In the genomic region with DNA sequence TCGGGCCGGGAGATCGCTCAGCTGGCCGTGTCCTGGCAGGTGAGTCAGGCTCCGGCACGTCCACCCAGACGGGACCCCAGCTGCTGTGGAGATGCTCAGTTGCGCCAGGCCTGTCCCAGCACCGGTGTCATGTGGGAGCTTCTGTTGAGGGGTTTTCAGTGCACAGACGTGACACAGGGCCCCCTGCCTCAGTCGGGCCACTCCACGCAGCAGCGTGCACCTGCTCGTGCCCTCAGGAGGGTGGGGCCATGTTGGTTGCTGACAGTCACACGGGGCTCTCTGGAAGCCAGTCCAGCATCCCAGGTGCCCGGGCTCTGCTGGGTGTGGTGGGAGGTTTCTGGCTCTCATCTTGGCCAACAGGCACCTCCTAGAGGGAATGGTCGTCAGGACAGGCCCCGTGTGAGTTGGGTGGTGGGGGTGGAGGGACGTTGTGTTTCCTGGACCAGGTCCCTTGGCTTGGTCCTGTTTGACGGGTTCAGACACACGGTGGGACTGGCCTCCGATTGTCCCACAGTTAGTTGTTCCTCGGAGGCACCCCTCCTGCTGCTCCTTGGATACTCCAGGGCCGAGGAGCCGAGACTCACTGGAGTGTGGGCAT, we compare ENCODE assay signal across 18 cellular contexts. TPM values are rescaled to one million over a fixed set of nuclear protein-coding genes. Genes with fewer than 3 reads are reported as not detected.
DNase-seq lines count a peak whose midpoint lies in the region; ATAC-seq, FAIRE-seq and TF ChIP-seq lines count a peak whose summit lies in the region.
"Had no signal": no experiment of that assay in that cellular context is flagged by ENCODE, and none has a peak within 500 bp of the region (broad histone marks: within the 10 kb centered on the region; RNA-seq: fewer than 3 reads in every experiment).

No MANE protein-coding gene starts in this region.

- WGBS in HepG2 (ENCODE audit: low lambda C conversion rate) = 93% methylated on average over 12 of the region's 25 CpGs
- 98% methylated on average over 8 of the region's 25 CpGs for WGBS in right lobe of liver (ENCODE audit: insufficient coverage, low coverage, low lambda C conversion rate, missing lambda C conversion rate)
- 98% methylated on average over 25 of the region's 25 CpGs for WGBS in smooth muscle cell (ENCODE audit: low lambda C conversion rate)

- POLR2A ChIA-PET in HepG2 (lab: Yijun Ruan, JAX) = no interaction called here

- H4K20me1 ChIP-seq in HepG2 (ENCODE audit: insufficient read depth, low read length) (no peaks in the 10 kb centered on the region), smooth muscle cell (ENCODE audit: low read depth) (peaks cover 4% of the 10 kb centered on the region)

- DNase-seq in HepG2 (ENCODE audit: low spot score) = no peak
- DNase-seq in right lobe of liver = no peak
- DNase-seq in iPS-NIHi11 (ENCODE audit: low spot score) = peak; percentile 4
- no peak for DNase-seq in smooth muscle cell (lab: John Stamatoyannopoulos, UW; ENCODE audit: unreplicated experiment)
- no peak for DNase-seq in NCI-H1436 (lab: John Stamatoyannopoulos, UW)
- DNase-seq: 8988T; ACHN; Calu3; CD4-positive, alpha-beta memory T cell; COR-L47; DMS53; DMS79 treated with DMSO at 0.1 percent for 48 hours; GF-D8; GOT3; HFFc6 had no signal

- H3K9ac ChIP-seq in HepG2 (ENCODE audit: insufficient read depth, low read depth, low read length) = no peak overlapping the region
- H3K9ac ChIP-seq in smooth muscle cell (ENCODE audit: low read depth) = no peak overlapping the region

- H3K36me3 ChIP-seq in HepG2 (replicated peaks in 1 of 2; ENCODE audit: control insufficient read depth in 1 of 2, insufficient read depth in 2 of 2, low read length in 2 of 2) (peaks cover 21 to 42% of the 10 kb centered on the region in 2 experiments; a peak in 4 of 5 replicates), right lobe of liver (peaks cover 0 to 15% (median 10%) of the 10 kb centered on the region in 4 donors), smooth muscle cell (ENCODE audit: low read depth) (peaks cover 23% of the 10 kb centered on the region)

- no peak overlapping the region for H3K27ac ChIP-seq in HepG2 (ENCODE audit: extremely low read length, insufficient read depth, low read length)
- no peak overlapping the region for H3K27ac ChIP-seq in right lobe of liver
- H3K27ac ChIP-seq in smooth muscle cell (ENCODE audit: low read depth) = no peak overlapping the region
- H3K27ac ChIP-seq: A549 had no signal

- no peak for TF ChIP-seq EP300 in HepG2 (IDR thresholded peaks at IDR 0.05; ENCODE audit: low read depth in 2 of 2, low read length in 2 of 2)
- TF ChIP-seq EP300 in HepG2 (CRISPR knock-in tag; IDR thresholded peaks at IDR 0.05; ENCODE audit: borderline replicate concordance) = no peak

- CTCF ChIA-PET in HepG2 (lab: Yijun Ruan, JAX; ENCODE audit: low intra/inter-chr PET ratio, low total read pairs) = no interaction called here

- no peak overlapping the region for H3K4me2 ChIP-seq in HepG2 (ENCODE audit: low read depth, low read length)
- H3K4me2 ChIP-seq in smooth muscle cell = no peak overlapping the region
- H3K4me2 ChIP-seq: A549 had no signal

- no peaks in the 10 kb centered on the region for H3K4me1 ChIP-seq in HepG2 (ENCODE audit: insufficient read depth, low read length)
- peaks cover 0 to 9% (median 3%) of the 10 kb centered on the region in 4 donors for H3K4me1 ChIP-seq in right lobe of liver
- H3K4me1 ChIP-seq in smooth muscle cell (ENCODE audit: low read depth) = no peaks in the 10 kb centered on the region
- H3K4me1 ChIP-seq: A549, HAP-1 had no signal

- ATAC-seq in HepG2 (no peak), right lobe of liver (no peak)
- ATAC-seq: A549 had no signal

- H3K9me3 ChIP-seq in HepG2 (ENCODE audit: low read length) (no peaks in the 10 kb centered on the region), right lobe of liver (no peaks in the 10 kb centered on the region), smooth muscle cell (replicated peaks; ENCODE audit: low read depth) (peaks cover 6% of the 10 kb centered on the region)
- H3K9me3 ChIP-seq: A549, HAP-1 had no signal

- TF ChIP-seq POLR2A in HepG2 (IDR thresholded peaks at IDR 0.05; ENCODE audit: insufficient read depth in 1 of 2, low read depth in 2 of 2, low read length in 2 of 2) (no peak), right lobe of liver (IDR thresholded peaks at IDR 0.05) (no peak)

- TF ChIP-seq CTCF in HepG2 (CRISPR knock-in tag; IDR thresholded peaks at IDR 0.05) (no peak), right lobe of liver (IDR thresholded peaks at IDR 0.05) (no peak), smooth muscle cell (IDR thresholded peaks at IDR 0.05; ENCODE audit: borderline replicate concordance, insufficient read depth, poor library complexity, severe bottlenecking) (no peak)

- H3K79me2 ChIP-seq in HepG2 (ENCODE audit: insufficient read depth, low read length) = no peaks in the 10 kb centered on the region
- no peaks in the 10 kb centered on the region for H3K79me2 ChIP-seq in smooth muscle cell (ENCODE audit: low read depth)

- no peak overlapping the region for H3K4me3 ChIP-seq in HepG2 (replicated peaks in 1 of 3; ENCODE audit: insufficient read depth in 1 of 3, low read depth in 2 of 3, low read length in 3 of 3)
- H3K4me3 ChIP-seq in right lobe of liver = no peak overlapping the region
- H3K4me3 ChIP-seq in smooth muscle cell = no peak overlapping the region
- H3K4me3 ChIP-seq: A549, HAP-1 had no signal

- in situ Hi-C loops in HepG2 (cut with HindIII; ENCODE audit: extremely low pct_ligation_motif_present, low pct_unique_long_range_greater_than_20kb) = no loop called here

- FAIRE-seq in HepG2 (lab: Jason Lieb, UNC) = no peak
- FAIRE-seq: A549, H54 had no signal

- no peak for TF ChIP-seq RAD21 in HepG2 (CRISPR knock-in tag; IDR thresholded peaks at IDR 0.05)

- H2AFZ ChIP-seq in HepG2 (ENCODE audit: low read length) (no peak overlapping the region), smooth muscle cell (ENCODE audit: low read depth) (no peak overlapping the region)

- intact Hi-C loops in HepG2 (cut with micrococcal nuclease; ENCODE audit: unreplicated experiment) = no loop called here
- intact Hi-C loops in right lobe of liver (cut with DNase I) = no loop called here

- H3F3A ChIP-seq in smooth muscle cell (ENCODE audit: low read depth) = no peaks in the 10 kb centered on the region

- H3K27me3 ChIP-seq in HepG2 (ENCODE audit: control insufficient read depth in 1 of 2, insufficient read depth in 2 of 2, low read length in 2 of 2) (no peaks in the 10 kb centered on the region; a peak in 1 of 5 replicates), right lobe of liver (no peaks in the 10 kb centered on the region), smooth muscle cell (ENCODE audit: low read depth) (no peaks in the 10 kb centered on the region)

- no TSS peak for BruUV-seq in HepG2 (replicated peaks; lab: Mats Ljungman, UMichigan)

RNA-seq across cellular contexts. Expression of gene ATAD3B, which starts 19.2 kb away (rescaled TPM):
- total RNA-seq in HepG2 (2016; rRNA removed; fragmentation: Illumina TruSeq; extraction: Trizol) (21.1 and 31.1 TPM in 2 replicates), right lobe of liver (10 to 100 TPM in 3 of 6 experiments, 1 to 10 TPM in 3; 8.9 to 15.0 (median 10.2) TPM), smooth muscle cell (6.7 and 8.6 TPM in 2 replicates)
- 26.1 and 27.7 TPM in 2 replicates for total RNA-seq in HepG2 (2016; cell fraction: cytosol; rRNA removed; fragmentation: Illumina TruSeq; extraction: Trizol; ENCODE audit: low read depth)
- total RNA-seq in HepG2 (2016; cell fraction: insoluble cytoplasmic fraction; rRNA removed; fragmentation: Illumina TruSeq; extraction: Trizol) = 19.1 and 31.9 TPM in 2 replicates
- 24.8 and 25.7 TPM in 2 replicates for total RNA-seq in HepG2 (2016; cell fraction: membrane; rRNA removed; fragmentation: Illumina TruSeq; extraction: Trizol)
- 28.8 and 34.2 TPM in 2 replicates for total RNA-seq in HepG2 (2016; cell fraction: nucleus; rRNA removed; fragmentation: Illumina TruSeq; extraction: Trizol)
- polyA plus RNA-seq in HepG2 (2011; rRNA removed) (9.6 and 15.4 TPM in 2 replicates), smooth muscle cell (20.2 and 27.4 TPM in 2 replicates)
- polyA plus RNA-seq in HepG2 (2011; cell fraction: cytosol; rRNA removed) = 7.3 and 12.3 TPM in 2 replicates
- 82.9 and 84.6 TPM in 2 replicates for polyA plus RNA-seq in HepG2 (2011; cell fraction: nucleus; rRNA removed)
- polyA plus RNA-seq in HepG2 (2012) = 9.1 and 14.3 TPM in 2 replicates
- 11.2 and 12.2 TPM in 2 replicates for polyA plus RNA-seq in HepG2 (2016; cell fraction: cytosol; fragmentation: Illumina TruSeq; extraction: Trizol; ENCODE audit: low read depth)
- polyA plus RNA-seq in HepG2 (2016; cell fraction: insoluble cytoplasmic fraction; fragmentation: Illumina TruSeq; extraction: Trizol; ENCODE audit: low read depth) = 22.1 and 23.9 TPM in 2 replicates
- 16.4 and 18.0 TPM in 2 replicates for polyA plus RNA-seq in HepG2 (2016; cell fraction: membrane; fragmentation: Illumina TruSeq; extraction: Trizol; ENCODE audit: low read depth)
- 108 and 128 TPM in 2 replicates for polyA plus RNA-seq in HepG2 (2016; cell fraction: nucleus; fragmentation: Illumina TruSeq; extraction: Trizol; ENCODE audit: insufficient read depth, low read depth)
- polyA minus RNA-seq in HepG2 (2011; rRNA and poly(A)+ RNA removed; ENCODE audit: low replicate concordance) = 15.4 and 54.9 TPM in 2 replicates
- 8.0 and 10.3 TPM in 2 replicates for polyA minus RNA-seq in HepG2 (2011; cell fraction: cytosol; rRNA and poly(A)+ RNA removed)
- 18.0 and 21.1 TPM in 2 replicates for polyA minus RNA-seq in HepG2 (2011; cell fraction: nucleus; rRNA and poly(A)+ RNA removed)

RNA-seq across cellular contexts. Expression of gene ATAD3A, which starts 21.2 kb away (rescaled TPM):
- total RNA-seq in HepG2 (2016; rRNA removed; fragmentation: Illumina TruSeq; extraction: Trizol) (33.4 and 49.0 TPM in 2 replicates), right lobe of liver (10 to 100 TPM; 10.8 to 31.7 (median 13.1) TPM), smooth muscle cell (14.3 and 16.0 TPM in 2 replicates)
- 18.2 and 18.9 TPM in 2 replicates for total RNA-seq in HepG2 (2016; cell fraction: cytosol; rRNA removed; fragmentation: Illumina TruSeq; extraction: Trizol; ENCODE audit: low read depth)
- total RNA-seq in HepG2 (2016; cell fraction: insoluble cytoplasmic fraction; rRNA removed; fragmentation: Illumina TruSeq; extraction: Trizol) = 27.6 and 52.7 TPM in 2 replicates
- total RNA-seq in HepG2 (2016; cell fraction: membrane; rRNA removed; fragmentation: Illumina TruSeq; extraction: Trizol) = 38.0 and 38.8 TPM in 2 replicates
- 30.1 and 34.5 TPM in 2 replicates for total RNA-seq in HepG2 (2016; cell fraction: nucleus; rRNA removed; fragmentation: Illumina TruSeq; extraction: Trizol)
- polyA plus RNA-seq in HepG2 (2011; rRNA removed) (10.6 and 15.5 TPM in 2 replicates), smooth muscle cell (58.0 and 68.7 TPM in 2 replicates)
- 11.1 and 18.2 TPM in 2 replicates for polyA plus RNA-seq in HepG2 (2011; cell fraction: cytosol; rRNA removed)
- 45.2 and 49.3 TPM in 2 replicates for polyA plus RNA-seq in HepG2 (2011; cell fraction: nucleus; rRNA removed)
- 12.6 and 17.3 TPM in 2 replicates for polyA plus RNA-seq in HepG2 (2012)
- 19.2 and 20.9 TPM in 2 replicates for polyA plus RNA-seq in HepG2 (2016; cell fraction: cytosol; fragmentation: Illumina TruSeq; extraction: Trizol; ENCODE audit: low read depth)
- 33.0 and 40.7 TPM in 2 replicates for polyA plus RNA-seq in HepG2 (2016; cell fraction: insoluble cytoplasmic fraction; fragmentation: Illumina TruSeq; extraction: Trizol; ENCODE audit: low read depth)
- polyA plus RNA-seq in HepG2 (2016; cell fraction: membrane; fragmentation: Illumina TruSeq; extraction: Trizol; ENCODE audit: low read depth) = 30.9 and 31.4 TPM in 2 replicates
- polyA plus RNA-seq in HepG2 (2016; cell fraction: nucleus; fragmentation: Illumina TruSeq; extraction: Trizol; ENCODE audit: insufficient read depth, low read depth) = 80.5 and 96.5 TPM in 2 replicates
- polyA minus RNA-seq in HepG2 (2011; rRNA and poly(A)+ RNA removed; ENCODE audit: low replicate concordance) = 21.9 and 37.5 TPM in 2 replicates
- polyA minus RNA-seq in HepG2 (2011; cell fraction: cytosol; rRNA and poly(A)+ RNA removed) = 11.0 and 16.1 TPM in 2 replicates
- 8.6 and 10.7 TPM in 2 replicates for polyA minus RNA-seq in HepG2 (2011; cell fraction: nucleus; rRNA and poly(A)+ RNA removed)

RNA-seq across cellular contexts. Expression of gene ATAD3C, which starts 41.2 kb away (rescaled TPM):
- 3.2 and 4.7 TPM in 2 replicates for total RNA-seq in HepG2 (2016; rRNA removed; fragmentation: Illumina TruSeq; extraction: Trizol)
- total RNA-seq in HepG2 (2016; cell fraction: cytosol; rRNA removed; fragmentation: Illumina TruSeq; extraction: Trizol; ENCODE audit: low read depth) = 2.4 and 4.7 TPM in 2 replicates
- total RNA-seq in HepG2 (2016; cell fraction: insoluble cytoplasmic fraction; rRNA removed; fragmentation: Illumina TruSeq; extraction: Trizol) = 2.7 and 3.3 TPM in 2 replicates
- 5.4 and 8.1 TPM in 2 replicates for total RNA-seq in HepG2 (2016; cell fraction: membrane; rRNA removed; fragmentation: Illumina TruSeq; extraction: Trizol)
- 1.2 and 2.1 TPM in 2 replicates for total RNA-seq in HepG2 (2016; cell fraction: nucleus; rRNA removed; fragmentation: Illumina TruSeq; extraction: Trizol)
- polyA plus RNA-seq in HepG2 (2011; rRNA removed) = 2.4 and 3.5 TPM in 2 replicates
- 3.5 and 3.6 TPM in 2 replicates for polyA plus RNA-seq in HepG2 (2011; cell fraction: cytosol; rRNA removed)
- polyA plus RNA-seq in HepG2 (2011; cell fraction: nucleus; rRNA removed) = 1.7 and 1.9 TPM in 2 replicates
- polyA plus RNA-seq in HepG2 (2012) = 3.2 and 4.4 TPM in 2 replicates
- 5.2 and 8.6 TPM in 2 replicates for polyA plus RNA-seq in HepG2 (2016; cell fraction: cytosol; fragmentation: Illumina TruSeq; extraction: Trizol; ENCODE audit: low read depth)
- 4.6 and 4.8 TPM in 2 replicates for polyA plus RNA-seq in HepG2 (2016; cell fraction: insoluble cytoplasmic fraction; fragmentation: Illumina TruSeq; extraction: Trizol; ENCODE audit: low read depth)
- polyA plus RNA-seq in HepG2 (2016; cell fraction: membrane; fragmentation: Illumina TruSeq; extraction: Trizol; ENCODE audit: low read depth) = 8.3 TPM in 2 replicates
- polyA plus RNA-seq in HepG2 (2016; cell fraction: nucleus; fragmentation: Illumina TruSeq; extraction: Trizol; ENCODE audit: insufficient read depth, low read depth) = 1.5 and 1.9 TPM in 2 replicates
- 0.96 TPM in 1 of 2 replicates, not detected in the other for polyA minus RNA-seq in HepG2 (2011; rRNA and poly(A)+ RNA removed; ENCODE audit: low replicate concordance)
- 0.97 and 2.1 TPM in 2 replicates for polyA minus RNA-seq in HepG2 (2011; cell fraction: cytosol; rRNA and poly(A)+ RNA removed)
- polyA minus RNA-seq in HepG2 (2011; cell fraction: nucleus; rRNA and poly(A)+ RNA removed) = 0.39 and 0.75 TPM in 2 replicates
- total RNA-seq in right lobe of liver = 1 to 10 TPM in 4 of 6 experiments, under 1 TPM in 2; 0.74 to 3.1 (median 1.9) TPM
- 0.09 and 0.40 TPM in 2 replicates for total RNA-seq in smooth muscle cell
- 0.86 and 2.6 TPM in 2 replicates for polyA plus RNA-seq in smooth muscle cell
- polyA plus RNA-seq: A549 had no signal

RNA-seq across cellular contexts. Expression of gene TMEM240, which starts 49.7 kb away (rescaled TPM):
- not detected in 2 replicates for total RNA-seq in HepG2 (2016; rRNA removed; fragmentation: Illumina TruSeq; extraction: Trizol)
- total RNA-seq in HepG2 (2016; cell fraction: cytosol; rRNA removed; fragmentation: Illumina TruSeq; extraction: Trizol; ENCODE audit: low read depth) = not detected in 2 replicates
- not detected in 2 replicates for total RNA-seq in HepG2 (2016; cell fraction: insoluble cytoplasmic fraction; rRNA removed; fragmentation: Illumina TruSeq; extraction: Trizol)
- not detected in 2 replicates for total RNA-seq in HepG2 (2016; cell fraction: membrane; rRNA removed; fragmentation: Illumina TruSeq; extraction: Trizol)
- not detected in 2 replicates for total RNA-seq in HepG2 (2016; cell fraction: nucleus; rRNA removed; fragmentation: Illumina TruSeq; extraction: Trizol)
- 0.17 and 0.21 TPM in 2 replicates for polyA plus RNA-seq in HepG2 (2011; rRNA removed)
- 0.17 TPM in 1 of 2 replicates, not detected in the other for polyA plus RNA-seq in HepG2 (2011; cell fraction: cytosol; rRNA removed)
- polyA plus RNA-seq in HepG2 (2011; cell fraction: nucleus; rRNA removed) = 3.9 and 4.5 TPM in 2 replicates
- 0.58 and 1.1 TPM in 2 replicates for polyA plus RNA-seq in HepG2 (2012)
- polyA plus RNA-seq in HepG2 (2016; cell fraction: cytosol; fragmentation: Illumina TruSeq; extraction: Trizol; ENCODE audit: low read depth) = not detected in 2 replicates
- polyA plus RNA-seq in HepG2 (2016; cell fraction: insoluble cytoplasmic fraction; fragmentation: Illumina TruSeq; extraction: Trizol; ENCODE audit: low read depth) = 0.34 TPM in 1 of 2 replicates, not detected in the other
- polyA plus RNA-seq in HepG2 (2016; cell fraction: membrane; fragmentation: Illumina TruSeq; extraction: Trizol; ENCODE audit: low read depth) = not detected in 2 replicates
- polyA plus RNA-seq in HepG2 (2016; cell fraction: nucleus; fragmentation: Illumina TruSeq; extraction: Trizol; ENCODE audit: insufficient read depth, low read depth) = 0.90 TPM in 1 of 2 replicates, not detected in the other
- not detected in 2 replicates for polyA minus RNA-seq in HepG2 (2011; rRNA and poly(A)+ RNA removed; ENCODE audit: low replicate concordance)
- polyA minus RNA-seq in HepG2 (2011; cell fraction: cytosol; rRNA and poly(A)+ RNA removed) = not detected in 2 replicates
- not detected in 2 replicates for polyA minus RNA-seq in HepG2 (2011; cell fraction: nucleus; rRNA and poly(A)+ RNA removed)
- under 1 TPM in 1 of 6 experiments, not detected in 5; 0.40 TPM for total RNA-seq in right lobe of liver
- 1.9 and 12.2 TPM in 2 replicates for total RNA-seq in smooth muscle cell
- polyA plus RNA-seq in smooth muscle cell = 2.7 and 4.0 TPM in 2 replicates
- polyA plus RNA-seq: CD4-positive, alpha-beta memory T cell had no signal

RNA-seq across cellular contexts. Expression of gene VWA1, which starts 55.2 kb away (rescaled TPM):
- total RNA-seq in HepG2 (2016; rRNA removed; fragmentation: Illumina TruSeq; extraction: Trizol) = 25.1 and 57.5 TPM in 2 replicates
- 4.5 and 4.7 TPM in 2 replicates for total RNA-seq in HepG2 (2016; cell fraction: cytosol; rRNA removed; fragmentation: Illumina TruSeq; extraction: Trizol; ENCODE audit: low read depth)
- total RNA-seq in HepG2 (2016; cell fraction: insoluble cytoplasmic fraction; rRNA removed; fragmentation: Illumina TruSeq; extraction: Trizol) = 23.6 and 57.6 TPM in 2 replicates
- total RNA-seq in HepG2 (2016; cell fraction: membrane; rRNA removed; fragmentation: Illumina TruSeq; extraction: Trizol) = 12.5 and 16.0 TPM in 2 replicates
- total RNA-seq in HepG2 (2016; cell fraction: nucleus; rRNA removed; fragmentation: Illumina TruSeq; extraction: Trizol) = 51.4 and 68.6 TPM in 2 replicates
- 40.9 and 61.3 TPM in 2 replicates for polyA plus RNA-seq in HepG2 (2011; rRNA removed)
- 31.3 and 57.3 TPM in 2 replicates for polyA plus RNA-seq in HepG2 (2011; cell fraction: cytosol; rRNA removed)
- polyA plus RNA-seq in HepG2 (2011; cell fraction: nucleus; rRNA removed) = 80.8 and 81.7 TPM in 2 replicates
- 28.6 and 31.7 TPM in 2 replicates for polyA plus RNA-seq in HepG2 (2012)
- polyA plus RNA-seq in HepG2 (2016; cell fraction: cytosol; fragmentation: Illumina TruSeq; extraction: Trizol; ENCODE audit: low read depth) = 6.7 and 8.2 TPM in 2 replicates
- 32.1 and 34.9 TPM in 2 replicates for polyA plus RNA-seq in HepG2 (2016; cell fraction: insoluble cytoplasmic fraction; fragmentation: Illumina TruSeq; extraction: Trizol; ENCODE audit: low read depth)
- 16.7 and 17.0 TPM in 2 replicates for polyA plus RNA-seq in HepG2 (2016; cell fraction: membrane; fragmentation: Illumina TruSeq; extraction: Trizol; ENCODE audit: low read depth)
- polyA plus RNA-seq in HepG2 (2016; cell fraction: nucleus; fragmentation: Illumina TruSeq; extraction: Trizol; ENCODE audit: insufficient read depth, low read depth) = 140 and 151 TPM in 2 replicates
- polyA minus RNA-seq in HepG2 (2011; rRNA and poly(A)+ RNA removed; ENCODE audit: low replicate concordance) = 0.05 and 92.8 TPM in 2 replicates
- polyA minus RNA-seq in HepG2 (2011; cell fraction: cytosol; rRNA and poly(A)+ RNA removed) = 48.6 and 49.4 TPM in 2 replicates
- 12.6 and 15.8 TPM in 2 replicates for polyA minus RNA-seq in HepG2 (2011; cell fraction: nucleus; rRNA and poly(A)+ RNA removed)
- total RNA-seq in right lobe of liver = 100 to 1,000 TPM in 1 of 6 experiments, 10 to 100 TPM in 5; 39.5 to 195 (median 78.7) TPM
- 25.1 and 29.5 TPM in 2 replicates for total RNA-seq in smooth muscle cell
- polyA plus RNA-seq in smooth muscle cell = 79.2 and 156 TPM in 2 replicates
- total RNA-seq: CD4-positive, alpha-beta memory T cell had no signal
- polyA plus RNA-seq: CD4-positive, alpha-beta memory T cell had no signal
